In genomic region chrX:23327104-23327503, GRCh38 we compare ENCODE assay signal across 23 cellular contexts. TPM values are rescaled to one million over a fixed set of nuclear protein-coding genes. Genes with fewer than 3 reads are reported as not detected.
DNase-seq lines count a peak whose midpoint lies in the region; ATAC-seq and TF ChIP-seq lines count a peak whose summit lies in the region.
"Had no signal": no experiment of that assay in that cellular context is flagged by ENCODE, and none has a peak within 500 bp of the region (broad histone marks: within the 10 kb centered on the region; RNA-seq: fewer than 3 reads in every experiment).

No MANE protein-coding gene starts in this region.

- CTCF ChIA-PET in A673 (lab: Charles Lee), result no interaction called here
- CTCF ChIA-PET in Calu3 (lab: Charles Lee), result no interaction called here

- TF ChIP-seq RAD21 in Ishikawa (IDR thresholded peaks at IDR 0.05; ENCODE audit: low read depth), result no peak

- H3K4me1 Mint-ChIP-seq in endothelial cell (ENCODE audit: unreplicated experiment) (peaks cover 5% of the 10 kb centered on the region), Calu3 (ENCODE audit: low read depth, unreplicated experiment) (peaks cover 2% of the 10 kb centered on the region)
- peaks cover under 1% of the 10 kb centered on the region for H3K4me1 Mint-ChIP-seq in activated T-cell treated with anti-CD3 and anti-CD28 coated beads, Interleukin-2, amount 50 U/mL, for 72 hours (ENCODE audit: low read depth)

- DNase-seq in A673 (ENCODE audit: low spot score), result peak; percentile 9
- DNase-seq in astrocyte of the hippocampus (ENCODE audit: low read depth, low spot score), result peak; percentile 20
- peak; percentile 33 for DNase-seq in iPS-NIHi7 (ENCODE audit: extremely low spot score)
- no peak for DNase-seq in NCI-H748 (lab: John Stamatoyannopoulos, UW; ENCODE audit: unreplicated experiment)
- DNase-seq in endothelial cell (ENCODE audit: low spot score), result no peak
- DNase-seq in activated T-cell treated with anti-CD3 and anti-CD28 coated beads, Interleukin-2, amount 50 U/mL, for 72 hours, result no peak
- no peak for DNase-seq in Calu3
- DNase-seq: ACHN; DMS79 treated with DMSO at 0.1 percent for 48 hours; IMR-90; Karpas-422; MM.1S; NCI-H1092 treated with DMSO at 0.1 percent for 48 hours; NCI-H146; NCI-H748 treated with DMSO at 0.1 percent for 48 hours; NK-92 treated with Interleukin-12 subunit alpha and Interleukin-12 subunit beta, amount 100 ng/mL, for 24 hours; RPMI8226; SHP77 treated with DMSO at 0.1 percent for 48 hours had no signal

- TF ChIP-seq CTCF in A673 (conservative IDR thresholded peaks at IDR 0.05; ENCODE audit: low read depth, low read length) (no peak), endothelial cell (IDR thresholded peaks at IDR 0.05; ENCODE audit: unreplicated experiment) (no peak), Calu3 (IDR thresholded peaks at IDR 0.05; ENCODE audit: unreplicated experiment) (no peak)

- no peak overlapping the region for H3K27ac Mint-ChIP-seq in endothelial cell (ENCODE audit: unreplicated experiment)
- H3K27ac Mint-ChIP-seq in activated T-cell treated with anti-CD3 and anti-CD28 coated beads, Interleukin-2, amount 50 U/mL, for 72 hours, result no peak overlapping the region
- no peak overlapping the region for H3K27ac Mint-ChIP-seq in Calu3 (ENCODE audit: unreplicated experiment)

- H3K9me3 Mint-ChIP-seq in endothelial cell (ENCODE audit: unreplicated experiment) (no peaks in the 10 kb centered on the region), Calu3 (ENCODE audit: low read depth, unreplicated experiment) (no peaks in the 10 kb centered on the region)
- H3K9me3 Mint-ChIP-seq in activated T-cell treated with anti-CD3 and anti-CD28 coated beads, Interleukin-2, amount 50 U/mL, for 72 hours, result no peaks in the 10 kb centered on the region

- no peaks in the 10 kb centered on the region for H3K36me3 ChIP-seq in A673 (ENCODE audit: insufficient read depth, low read length, poor library complexity, severe bottlenecking)

- no peaks in the 10 kb centered on the region for H3K4me1 ChIP-seq in A673 (ENCODE audit: insufficient read depth, low read length, poor library complexity, severe bottlenecking)

- intact Hi-C loops in A673 (cut with micrococcal nuclease; ENCODE audit: unreplicated experiment) (no loop called here), Calu3 (cut with micrococcal nuclease; ENCODE audit: unreplicated experiment) (no loop called here)

- no TSS peak for BruUV-seq in A673 (replicated peaks; lab: Mats Ljungman, UMichigan)
- no TSS peak for BruUV-seq in Calu3 (replicated peaks; lab: Mats Ljungman, UMichigan)

- H3K4me3 Mint-ChIP-seq in endothelial cell (ENCODE audit: unreplicated experiment), result no peak overlapping the region
- no peak overlapping the region for H3K4me3 Mint-ChIP-seq in activated T-cell treated with anti-CD3 and anti-CD28 coated beads, Interleukin-2, amount 50 U/mL, for 72 hours
- H3K4me3 Mint-ChIP-seq in Calu3 (ENCODE audit: low read depth, unreplicated experiment), result no peak overlapping the region

- ATAC-seq in activated T-cell treated with anti-CD3 and anti-CD28 coated beads, Interleukin-2, amount 50 U/mL, for 72 hours (replicated peaks in 1 of 2), result no peak

- H3K27me3 Mint-ChIP-seq in endothelial cell (ENCODE audit: unreplicated experiment) (peaks cover 4% of the 10 kb centered on the region), Calu3 (ENCODE audit: unreplicated experiment) (peaks cover 81% of the 10 kb centered on the region)
- H3K27me3 Mint-ChIP-seq in activated T-cell treated with anti-CD3 and anti-CD28 coated beads, Interleukin-2, amount 50 U/mL, for 72 hours (ENCODE audit: low read depth), result peaks cover 26% of the 10 kb centered on the region

- no peak overlapping the region for H3K27ac ChIP-seq in A673 (ENCODE audit: low read depth, low read length, poor library complexity, severe bottlenecking)
- H3K27ac ChIP-seq: C4-2B had no signal

- no peak for TF ChIP-seq EP300 in Ishikawa (IDR thresholded peaks at IDR 0.05; ENCODE audit: borderline replicate concordance)

- POLR2A ChIA-PET in A673 (lab: Charles Lee; ENCODE audit: low non-redundant PET), result no interaction called here

- H3K36me3 Mint-ChIP-seq in endothelial cell (ENCODE audit: low read depth, unreplicated experiment), result no peaks in the 10 kb centered on the region
- H3K36me3 Mint-ChIP-seq in activated T-cell treated with anti-CD3 and anti-CD28 coated beads, Interleukin-2, amount 50 U/mL, for 72 hours (ENCODE audit: insufficient read depth in 2 of 2), result no peaks in the 10 kb centered on the region
- no peaks in the 10 kb centered on the region for H3K36me3 Mint-ChIP-seq in Calu3 (ENCODE audit: insufficient read depth, unreplicated experiment)

- H3K27me3 ChIP-seq in A673 (replicated peaks; ENCODE audit: insufficient read depth, low read depth, low read length, poor library complexity), result peaks cover 36% of the 10 kb centered on the region

- H3K4me3 ChIP-seq in A673 (ENCODE audit: low read depth, low read length, poor library complexity, severe bottlenecking), result no peak overlapping the region

- H3K9me3 ChIP-seq in A673 (ENCODE audit: low read depth, low read length, poor library complexity, severe bottlenecking), result no peaks in the 10 kb centered on the region

TF ChIP-seq in Ishikawa, 13 proteins besides CTCF, POLR2A, EP300 and RAD21:
- no peak for TF ChIP-seq CEBPB (IDR thresholded peaks at IDR 0.05)
- TF ChIP-seq TCF12 (IDR thresholded peaks at IDR 0.05; ENCODE audit: low read depth), result no peak
- TF ChIP-seq REST (IDR thresholded peaks at IDR 0.05; ENCODE audit: low read depth), result peak; percentile 82
- TF ChIP-seq TAF1 (IDR thresholded peaks at IDR 0.05; ENCODE audit: low read depth), result no peak

RNA-seq across cellular contexts. Expression of gene PTCHD1, which starts 7.5 kb away (rescaled TPM):
- total RNA-seq in A673 (2021) (0.02 TPM in 1 of 2 replicates, not detected in the other), endothelial cell (ENCODE audit: unreplicated experiment) (0.87 TPM), Calu3 (2022) (0.07 TPM in 1 of 2 replicates, not detected in the other)
- total RNA-seq in activated T-cell treated with anti-CD3 and anti-CD28 coated beads, Interleukin-2, amount 50 U/mL, for 72 hours, result not detected
- total RNA-seq: G401, HT-29, IMR-90, OCI-LY7 had no signal

Comparison
In these comparisons a context has a peak if more than half of its experiments do, and no peak if none do; other contexts are left out.
1. DNase-seq: peak in A673 (single experiment), astrocyte of the hippocampus (single experiment) and iPS-NIHi7 (single experiment); none in NCI-H748 (single experiment), endothelial cell (single experiment), activated T-cell treated with anti-CD3 and anti-CD28 coated beads, Interleukin-2, amount 50 U/mL, for 72 hours (0 of 2) and Calu3 (single experiment).